ENCODE assay signal across 1 cellular context in the genomic region with DNA sequence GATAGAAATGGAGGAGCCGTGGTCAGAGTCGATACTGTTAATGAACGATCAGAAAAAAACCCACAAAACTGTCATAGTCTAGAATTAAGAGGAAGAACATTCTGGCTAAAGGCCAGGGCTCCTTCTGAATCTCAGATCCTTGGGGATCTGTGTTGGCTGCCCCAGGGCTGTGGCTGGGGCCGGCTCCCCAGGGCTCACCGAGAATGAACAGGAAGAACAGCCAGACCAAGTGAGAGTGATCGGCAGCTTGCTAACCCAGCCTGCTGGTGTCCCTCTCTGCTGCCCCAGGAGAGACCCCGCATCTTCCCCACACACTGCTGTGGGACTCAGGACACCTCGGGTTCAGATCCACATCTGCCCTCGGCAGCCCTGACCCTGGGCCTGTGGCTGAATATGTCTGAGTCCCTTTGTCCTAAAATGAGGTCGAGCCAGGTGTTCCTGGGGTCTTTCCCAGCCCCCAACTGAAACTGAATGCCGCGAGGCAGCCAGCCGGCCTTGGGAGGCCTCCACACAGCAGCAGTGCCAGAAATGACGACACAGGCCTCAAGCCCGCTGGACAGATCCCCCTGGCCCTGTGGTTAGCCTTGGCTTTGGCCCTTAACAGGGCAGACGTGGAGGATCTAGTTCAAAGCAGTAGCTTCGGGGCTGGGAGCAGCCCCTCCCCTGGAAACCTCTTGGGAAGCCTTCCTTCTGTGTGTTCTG.
TF ChIP-seq lines count a peak whose summit lies in the region.

No MANE protein-coding gene starts in this region.

TF ChIP-seq in IMR-90, 13 proteins besides CTCF, POLR2A, EP300 and RAD21:
- TF ChIP-seq CEBPB (IDR thresholded peaks at IDR 0.05; ENCODE audit: low read depth, low read length): no peak
- TF ChIP-seq MAFK (IDR thresholded peaks at IDR 0.05; ENCODE audit: low read depth, low read length): no peak
- no peak for TF ChIP-seq FOS (IDR thresholded peaks at IDR 0.05; ENCODE audit: low read depth, low read length)
- TF ChIP-seq, protein P1, sequence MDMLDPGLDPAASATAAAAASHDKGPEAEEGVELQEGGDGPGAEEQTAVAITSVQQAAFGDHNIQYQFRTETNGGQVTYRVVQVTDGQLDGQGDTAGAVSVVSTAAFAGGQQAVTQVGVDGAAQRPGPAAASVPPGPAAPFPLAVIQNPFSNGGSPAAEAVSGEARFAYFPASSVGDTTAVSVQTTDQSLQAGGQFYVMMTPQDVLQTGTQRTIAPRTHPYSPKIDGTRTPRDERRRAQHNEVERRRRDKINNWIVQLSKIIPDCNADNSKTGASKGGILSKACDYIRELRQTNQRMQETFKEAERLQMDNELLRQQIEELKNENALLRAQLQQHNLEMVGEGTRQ (IDR thresholded peaks at IDR 0.05; ENCODE audit: low read depth, low read length): no peak
- no peak for TF ChIP-seq MXI1 (IDR thresholded peaks at IDR 0.05; ENCODE audit: borderline replicate concordance, low read depth, low read length)
TF ChIP-seq in IMR-90: peak in this region for 0.
